Comparison of ENCODE assay signal across 23 cellular contexts in genomic region chr1:8892026-8892425, GRCh38. TPM values are rescaled to one million over a fixed set of nuclear protein-coding genes. Genes with fewer than 3 reads are reported as not detected.
A peak's percentile ranks its signal among the peaks of the same experiment; 100 is the strongest.
DNase-seq lines count a peak whose midpoint lies in the region; ATAC-seq, FAIRE-seq and TF ChIP-seq lines count a peak whose summit lies in the region.
"Had no signal": no experiment of that assay in that cellular context is flagged by ENCODE, and none has a peak within 500 bp of the region (broad histone marks: within the 10 kb centered on the region; RNA-seq: fewer than 3 reads in every experiment).

No MANE protein-coding gene starts in this region.

- H3K27me3 ChIP-seq in ACC112 (ENCODE audit: insufficient read depth, low read length) (no peaks in the 10 kb centered on the region), IMR-90 (ENCODE audit: control insufficient read depth, insufficient read depth, low read length) (no peaks in the 10 kb centered on the region), K562 (ENCODE audit: control insufficient read depth in 2 of 2, insufficient read depth in 2 of 2, low read length in 2 of 2) (peaks cover 0 to 9% of the 10 kb centered on the region in 2 experiments; a peak in 1 of 5 replicates)
- H3K27me3 ChIP-seq: BE2C, Peyer's patch had no signal

- H3K27ac ChIP-seq in ACC112 (ENCODE audit: low read depth, low read length) (peak overlapping the region; percentile 98; the same call in 1 of the 2 replicates), IMR-90 (ENCODE audit: insufficient read depth, low read length) (no peak overlapping the region), K562 (ENCODE audit: extremely low read depth, low read depth, low read length) (no peak overlapping the region), kidney (ENCODE audit: low read depth in 2 of 2, low read length in 2 of 2) (no peak overlapping the region)
- H3K27ac ChIP-seq: Peyer's patch, SK-N-MC had no signal

- H3K9ac ChIP-seq in IMR-90 (ENCODE audit: low read depth, low read length) (no peak overlapping the region), K562 (ENCODE audit: insufficient read depth in 1 of 2, low read depth in 2 of 2, low read length in 2 of 2) (no peak overlapping the region), kidney (ENCODE audit: low read length in 2 of 2) (no peak overlapping the region)

- no peak overlapping the region for H4K5ac ChIP-seq in IMR-90 (ENCODE audit: low read depth, low read length)

- no peak overlapping the region for H2BK5ac ChIP-seq in IMR-90 (ENCODE audit: low read depth, low read length, poor library complexity, severe bottlenecking)

- no peaks in the 10 kb centered on the region for H3K79me2 ChIP-seq in ACC112 (ENCODE audit: control insufficient read depth, insufficient read depth, low read length, unreplicated experiment)
- H3K79me2 ChIP-seq in K562 (ENCODE audit: control insufficient read depth, insufficient read depth, low read length) = no peaks in the 10 kb centered on the region

- H3K27me3 Mint-ChIP-seq in osteocyte (ENCODE audit: unreplicated experiment) = no peaks in the 10 kb centered on the region
- H3K27me3 Mint-ChIP-seq: CD4-positive, alpha-beta T cell had no signal

- TF ChIP-seq EP300 in K562 (IDR thresholded peaks at IDR 0.05; ENCODE audit: low read length) = no peak

- no peaks in the 10 kb centered on the region for H3K36me3 Mint-ChIP-seq in osteocyte (ENCODE audit: unreplicated experiment)

- H3K18ac ChIP-seq in IMR-90 (ENCODE audit: low read depth, low read length) = no peak overlapping the region; the same call in 1 of the 2 replicates

- TF ChIP-seq RAD21 in IMR-90 (IDR thresholded peaks at IDR 0.05; ENCODE audit: low read length) = no peak
- TF ChIP-seq RAD21 in K562 (CRISPR knock-in tag; conservative IDR thresholded peaks at IDR 0.05 in 1 of 2, IDR thresholded peaks at IDR 0.05 in 1 of 2) = no peak

- no peak overlapping the region for H4K8ac ChIP-seq in IMR-90 (ENCODE audit: low read depth in 2 of 2, low read length in 2 of 2)

- H3K23ac ChIP-seq in IMR-90 (ENCODE audit: low read depth, low read length) = no peak overlapping the region

- H2AFZ ChIP-seq in ACC112 (ENCODE audit: low read length, unreplicated experiment) (no peak overlapping the region), IMR-90 (replicated peaks; ENCODE audit: low read length, poor library complexity) (no peak overlapping the region), K562 (ENCODE audit: low read depth, low read length) (peak overlapping the region; percentile 25; the same call in 1 of the 2 replicates)

- H3K9me1 ChIP-seq in IMR-90 (ENCODE audit: insufficient read depth, low read length) (peaks cover 7% of the 10 kb centered on the region), K562 (ENCODE audit: control insufficient read depth, insufficient read depth, low read length) (no peaks in the 10 kb centered on the region)

- CTCF ChIA-PET in IMR-90 (lab: Yijun Ruan, JAX) = interaction anchor here (0.5 kb wide), 1 partner anchor 567 kb away, joined by 4 read pairs; no protein-coding TSS in a partner anchor
- CTCF ChIA-PET in K562 (lab: Yijun Ruan, JAX; ENCODE audit: low intra/inter-chr PET ratio) = no interaction called here

- H3K4me1 Mint-ChIP-seq in osteocyte (ENCODE audit: unreplicated experiment) = peaks cover 26% of the 10 kb centered on the region

- TF ChIP-seq POLR2A in IMR-90 (IDR thresholded peaks at IDR 0.05; ENCODE audit: low read depth, low read length) (no peak), K562 (conservative IDR thresholded peaks at IDR 0.05) (no peak)

- no peak overlapping the region for H3K4me2 ChIP-seq in IMR-90 (ENCODE audit: low read depth, low read length)
- H3K4me2 ChIP-seq in K562 (ENCODE audit: insufficient read depth, low read length) = no peak overlapping the region

- H3K56ac ChIP-seq in IMR-90 (ENCODE audit: extremely low read depth, insufficient read depth, low read length) = no peak overlapping the region

- WGBS in IMR-90 (ENCODE audit: extremely low coverage in 2 of 2, insufficient read length in 1 of 2), 2 experiments = 100% methylated on average over 2 of the region's 6 CpGs; no CpG with 5 or more reads in 1 of the 2 experiments
- WGBS in K562 (ENCODE audit: insufficient coverage, low coverage, missing lambda C conversion rate) = 38% methylated on average over 6 of the region's 6 CpGs

- H3K4me1 ChIP-seq in ACC112 (ENCODE audit: control insufficient read depth, insufficient read depth, low read length, unreplicated experiment) (peaks cover 23% of the 10 kb centered on the region), IMR-90 (ENCODE audit: control insufficient read depth, insufficient read depth, low read length) (peaks cover 8% of the 10 kb centered on the region), K562 (replicated peaks in 1 of 2; ENCODE audit: control insufficient read depth in 2 of 2, insufficient read depth in 2 of 2, low read length in 2 of 2) (peaks cover 0 to 3% of the 10 kb centered on the region in 2 experiments; a peak in 2 of 5 replicates), kidney (ENCODE audit: control insufficient read depth in 1 of 2, insufficient read depth in 1 of 2, low read depth in 1 of 2, low read length in 2 of 2) (peaks cover 2 to 9% of the 10 kb centered on the region in 2 donors)
- H3K4me1 ChIP-seq: BE2C had no signal

- H3K36me3 ChIP-seq in ACC112 (ENCODE audit: insufficient read depth, low read length) (no peaks in the 10 kb centered on the region), IMR-90 (ENCODE audit: control insufficient read depth, insufficient read depth, low read length) (no peaks in the 10 kb centered on the region), K562 (ENCODE audit: control insufficient read depth, insufficient read depth, low read length) (no peaks in the 10 kb centered on the region), kidney (ENCODE audit: control insufficient read depth in 1 of 2, insufficient read depth in 2 of 2, low read length in 2 of 2) (no peaks in the 10 kb centered on the region)
- H3K36me3 ChIP-seq: BE2C, Peyer's patch had no signal

- no peak overlapping the region for H2AK5ac ChIP-seq in IMR-90 (ENCODE audit: low read depth, low read length)

- POLR2A ChIA-PET in IMR-90 (lab: Charles Lee; ENCODE audit: unreplicated experiment) (no interaction called here), K562 (lab: Yijun Ruan, JAX) (interaction anchor here (0.6 to 2.6 kb wide), 5 partner anchors 9 to 173 kb away, joined by 3 to 10 read pairs (median 5); partner anchors contain the start of gene ENO1)

- no peaks in the 10 kb centered on the region for H3K9me3 Mint-ChIP-seq in osteocyte (ENCODE audit: unreplicated experiment)
- H3K9me3 Mint-ChIP-seq: CD4-positive, alpha-beta T cell had no signal

- TF ChIP-seq CTCF in IMR-90 (conservative IDR thresholded peaks at IDR 0.05; ENCODE audit: low read depth, low read length) (no peak), K562 (IDR thresholded peaks at IDR 0.05 in 2 of 3, conservative IDR thresholded peaks at IDR 0.05 in 1 of 3; ENCODE audit: insufficient read depth in 2 of 3, low read depth in 1 of 3, low read length in 3 of 3) (no peak), osteocyte (IDR thresholded peaks at IDR 0.05) (no peak), kidney (IDR thresholded peaks at IDR 0.05; ENCODE audit: borderline replicate concordance, extremely low read depth, insufficient read depth) (no peak)

- H3K9me3 ChIP-seq in IMR-90 (ENCODE audit: control insufficient read depth, insufficient read depth, low read length) (no peaks in the 10 kb centered on the region), K562 (replicated peaks; ENCODE audit: control insufficient read depth, insufficient read depth, low read depth, low read length) (no peaks in the 10 kb centered on the region), kidney (ENCODE audit: control insufficient read depth in 1 of 2, low read length in 2 of 2) (no peaks in the 10 kb centered on the region)
- H3K9me3 ChIP-seq: BE2C, Peyer's patch had no signal

- in situ Hi-C loops in IMR-90 (cut with MboI; ENCODE audit: low sequenced_read_pairs) = no loop called here
- in situ Hi-C loops in K562 (cut with MboI) = no loop called here

- no peak overlapping the region for H3K4ac ChIP-seq in IMR-90 (ENCODE audit: low read depth, low read length)

- DNase-seq in IMR-90 = no peak
- no peak for DNase-seq in K562 (ENCODE audit: extremely low read depth in 1 of 4, low spot score in 3 of 4)
- DNase-seq in osteocyte (ENCODE audit: extremely low spot score, unreplicated experiment) = no peak
- DNase-seq in DMS79 treated with DMSO at 0.1 percent for 48 hours (lab: John Stamatoyannopoulos, UW) = no peak
- DNase-seq in kidney = no peak
- DNase-seq in putamen (ENCODE audit: low spot score) = no peak
- DNase-seq: BE2C; CD4-positive, alpha-beta T cell; DMS153; GF-D8; GOT3; NCI-H187; NCI-H2107; NCI-H226; NCI-H526 had no signal

- no peak overlapping the region for H4K91ac ChIP-seq in IMR-90 (ENCODE audit: insufficient read depth, low read depth, low read length)

- peak overlapping the region; percentile 35 for H3K27ac Mint-ChIP-seq in osteocyte (ENCODE audit: unreplicated experiment)
- H3K27ac Mint-ChIP-seq: CD4-positive, alpha-beta T cell had no signal

- dilution Hi-C loops in IMR-90 (cut with HindIII; ENCODE audit: low sequenced_read_pairs, unreplicated experiment) = no loop called here

- peak overlapping the region; percentile 58; the same call in 1 of the 3 replicates for H2BK15ac ChIP-seq in IMR-90 (ENCODE audit: low read depth, low read length)

- no peak overlapping the region for H3K14ac ChIP-seq in IMR-90 (replicated peaks; ENCODE audit: low read depth, low read length)

- H4K20me1 ChIP-seq in IMR-90 (ENCODE audit: insufficient read depth, low read length) (no peaks in the 10 kb centered on the region), K562 (replicated peaks; ENCODE audit: control insufficient read depth, insufficient read depth, low read length) (no peaks in the 10 kb centered on the region)

- H3K4me3 ChIP-seq in ACC112 (ENCODE audit: low read depth, low read length) (no peak overlapping the region), IMR-90 (ENCODE audit: insufficient read depth, low read depth, low read length) (no peak overlapping the region), K562 (no peak overlapping the region), kidney (ENCODE audit: low read length in 2 of 2) (no peak overlapping the region)
- H3K4me3 ChIP-seq: Peyer's patch, SK-N-MC had no signal

- no peak overlapping the region for H2AK9ac ChIP-seq in IMR-90 (replicated peaks; ENCODE audit: low read depth, low read length, poor library complexity)

- BruUV-seq in IMR-90 (replicated peaks; lab: Mats Ljungman, UMichigan) (no TSS peak), K562 (replicated peaks; lab: Mats Ljungman, UMichigan) (no TSS peak)

- intact Hi-C loops in IMR-90 (cut with micrococcal nuclease) = no loop called here
- intact Hi-C loops in K562 (cut with micrococcal nuclease) = no loop called here
- intact Hi-C loops in kidney (cut with DNase I) = no loop called here

- ATAC-seq in IMR-90 (ENCODE audit: low read depth) = no peak
- no peak for ATAC-seq in K562
- ATAC-seq: HCT116, Right ventricle myocardium inferior had no signal

- no peak overlapping the region for H2BK120ac ChIP-seq in IMR-90 (ENCODE audit: low read depth, low read length)

- H3K4me3 Mint-ChIP-seq in osteocyte (ENCODE audit: unreplicated experiment) = no peak overlapping the region
- H3K4me3 Mint-ChIP-seq: CD4-positive, alpha-beta T cell had no signal

- FAIRE-seq in K562 (lab: Jason Lieb, UNC) = no peak
- FAIRE-seq in kidney (lab: Jason Lieb, UNC) = no peak
- FAIRE-seq: GM19239, HTR-8/SVneo had no signal

- no peak overlapping the region for H2BK20ac ChIP-seq in IMR-90 (ENCODE audit: low read depth, low read length)

- no peaks in the 10 kb centered on the region for H3K79me1 ChIP-seq in IMR-90 (ENCODE audit: low read depth in 1 of 2, low read length in 2 of 2)

RNA-seq across cellular contexts. Expression of gene ENO1, which starts 13.5 kb away (rescaled TPM):
- total RNA-seq in IMR-90 (2012; rRNA removed) (2,952 and 3,643 TPM in 2 replicates), K562 (2014; rRNA removed) (2,617 and 2,757 TPM in 2 replicates), K562 (2014; rRNA removed; fragmentation: Illumina TruSeq; extraction: Trizol) (2,118 and 2,410 TPM in 2 replicates), K562 (2015; rRNA removed; fragmentation: Illumina TruSeq; extraction: Trizol) (2,997 and 3,044 TPM in 2 replicates), K562 (2021) (2,642 and 2,717 TPM in 2 replicates), osteocyte (744 and 748 TPM in 2 replicates), kidney (1,164 TPM)
- polyA plus RNA-seq in IMR-90 (2012; rRNA removed) (2,094 and 2,125 TPM in 2 replicates), K562 (2011; rRNA removed) (3,253 and 3,807 TPM in 2 replicates), K562 (2014; fragmentation: Illumina TruSeq; extraction: Trizol) (2,868 and 3,193 TPM in 2 replicates), K562 (2014; fragmentation: Nextera tagmentation; extraction: Ambion mirVana) (1,000 to 10,000 TPM; 6,249 to 7,472 TPM), K562 (2014; rRNA removed) (2,249 and 2,310 TPM in 2 replicates), kidney (ENCODE audit: insufficient read depth, low read depth, low replicate concordance) (1,321 TPM)
- polyA plus RNA-seq in IMR-90 (2012; cell fraction: cytosol; rRNA removed) = 1,308 and 1,582 TPM in 2 replicates
- 1,133 and 1,170 TPM in 2 replicates for polyA plus RNA-seq in IMR-90 (2012; cell fraction: nucleus; rRNA removed; ENCODE audit: low replicate concordance)
- total RNA-seq in K562 (2011; cell fraction: chromatin; rRNA removed; ENCODE audit: low replicate concordance) = 790 and 1,193 TPM in 2 replicates
- total RNA-seq in K562 (2011; cell fraction: nucleolus; rRNA removed) = 1,022 and 1,050 TPM in 2 replicates
- 987 and 1,019 TPM in 2 replicates for total RNA-seq in K562 (2011; cell fraction: nucleoplasm; rRNA removed)
- polyA plus RNA-seq in K562 (2011; cell fraction: cytosol; rRNA removed) = 3,902 and 3,930 TPM in 2 replicates
- 1,435 and 2,014 TPM in 2 replicates for polyA plus RNA-seq in K562 (2011; cell fraction: nucleus; rRNA removed)
- polyA plus RNA-seq in K562 (2012) = 2,677 and 3,119 TPM in 2 replicates
- 3,327 and 3,913 TPM in 2 replicates for polyA minus RNA-seq in K562 (2011; rRNA and poly(A)+ RNA removed)
- 2,697 and 3,181 TPM in 2 replicates for polyA minus RNA-seq in K562 (2011; cell fraction: cytosol; rRNA and poly(A)+ RNA removed)
- 390 and 803 TPM in 2 replicates for polyA minus RNA-seq in K562 (2011; cell fraction: nucleus; rRNA and poly(A)+ RNA removed)

RNA-seq across cellular contexts. Expression of gene CA6, which starts 53.6 kb away (rescaled TPM):
- total RNA-seq in IMR-90 (2012; rRNA removed) (not detected in 2 replicates), K562 (2014; rRNA removed) (not detected in 2 replicates), K562 (2014; rRNA removed; fragmentation: Illumina TruSeq; extraction: Trizol) (not detected in 2 replicates), K562 (2015; rRNA removed; fragmentation: Illumina TruSeq; extraction: Trizol) (not detected in 2 replicates), K562 (2021) (not detected in 2 replicates), osteocyte (not detected in 2 replicates), kidney (not detected)
- polyA plus RNA-seq in IMR-90 (2012; rRNA removed) (not detected in 2 replicates), K562 (2011; rRNA removed) (not detected in 2 replicates), K562 (2014; fragmentation: Illumina TruSeq; extraction: Trizol) (not detected in 2 replicates), K562 (2014; fragmentation: Nextera tagmentation; extraction: Ambion mirVana) (not detected), K562 (2014; rRNA removed) (not detected in 2 replicates), kidney (ENCODE audit: insufficient read depth, low read depth, low replicate concordance) (not detected)
- not detected in 2 replicates for polyA plus RNA-seq in IMR-90 (2012; cell fraction: cytosol; rRNA removed)
- not detected in 2 replicates for polyA plus RNA-seq in IMR-90 (2012; cell fraction: nucleus; rRNA removed; ENCODE audit: low replicate concordance)
- total RNA-seq in K562 (2011; cell fraction: chromatin; rRNA removed; ENCODE audit: low replicate concordance) = not detected in 2 replicates
- not detected in 2 replicates for total RNA-seq in K562 (2011; cell fraction: nucleolus; rRNA removed)
- not detected in 2 replicates for total RNA-seq in K562 (2011; cell fraction: nucleoplasm; rRNA removed)
- polyA plus RNA-seq in K562 (2011; cell fraction: cytosol; rRNA removed) = not detected in 2 replicates
- not detected in 2 replicates for polyA plus RNA-seq in K562 (2011; cell fraction: nucleus; rRNA removed)
- polyA plus RNA-seq in K562 (2012) = not detected in 2 replicates
- not detected in 2 replicates for polyA minus RNA-seq in K562 (2011; rRNA and poly(A)+ RNA removed)
- not detected in 2 replicates for polyA minus RNA-seq in K562 (2011; cell fraction: cytosol; rRNA and poly(A)+ RNA removed)
- not detected in 2 replicates for polyA minus RNA-seq in K562 (2011; cell fraction: nucleus; rRNA and poly(A)+ RNA removed)
- total RNA-seq: LHCN-M2, Peyer's patch had no signal
